Comparison of ENCODE assay signal across 17 cellular contexts in the genomic region with DNA sequence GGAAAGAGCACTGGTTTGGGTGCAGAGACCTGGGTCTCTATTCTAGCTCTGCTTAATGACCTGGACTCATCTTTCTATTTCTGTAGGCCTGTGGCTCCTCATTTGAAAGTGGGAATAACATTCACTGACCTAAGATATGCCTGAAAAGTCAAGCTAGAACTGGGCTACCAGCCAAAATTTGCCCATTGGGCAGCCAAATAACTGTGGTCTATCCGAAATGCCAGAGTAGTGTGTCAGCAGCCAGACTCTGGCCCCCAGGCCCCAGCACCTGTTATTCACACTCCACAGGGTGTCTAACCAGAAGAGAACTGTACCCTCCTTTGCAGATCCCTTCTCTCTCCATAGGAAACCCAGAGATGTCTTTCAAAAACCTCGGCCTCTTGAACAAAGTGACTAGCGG. TPM values are rescaled to one million over a fixed set of nuclear protein-coding genes. Genes with fewer than 3 reads are reported as not detected.
DNase-seq lines count a peak whose midpoint lies in the region; ATAC-seq and TF ChIP-seq lines count a peak whose summit lies in the region.
"Had no signal": no experiment of that assay in that cellular context is flagged by ENCODE, and none has a peak within 500 bp of the region (broad histone marks: within the 10 kb centered on the region; RNA-seq: fewer than 3 reads in every experiment).

No MANE protein-coding gene starts in this region.

- peaks cover 28% of the 10 kb centered on the region for H3K79me2 ChIP-seq in hepatocyte

- H3K27me3 Mint-ChIP-seq in activated T-helper 2 cell treated with anti-CD3 and anti-CD28 coated beads, Interferon-gamma antibody, Interleukin-2, Interleukin-4, amounts not matched to agents 10 μg/mL and 5 μg/mL and 100 μg/mL, durations not matched to agents 14 hours and 24 hours and 36 hours (ENCODE audit: low read depth), result no peaks in the 10 kb centered on the region

- H3K4me1 Mint-ChIP-seq in activated T-helper 2 cell treated with anti-CD3 and anti-CD28 coated beads, Interferon-gamma antibody, Interleukin-2, Interleukin-4, amounts not matched to agents 10 μg/mL and 5 μg/mL and 100 μg/mL, durations not matched to agents 14 hours and 24 hours and 36 hours (ENCODE audit: low read depth), result no peaks in the 10 kb centered on the region

- no peak overlapping the region for H2AFZ ChIP-seq in hepatocyte

- in situ Hi-C loops in ACHN (cut with HindIII; ENCODE audit: low pct_ligation_motif_present, low pct_unique_long_range_greater_than_20kb, low sequenced_read_pairs), result no loop called here

- no peak overlapping the region for H3K4me2 ChIP-seq in hepatocyte

- H3K27ac ChIP-seq in heart right ventricle (peak overlapping the region in 3 of 10 donors; percentile 20 to 59 (median 41)), hepatocyte (no peak overlapping the region)
- H3K27ac ChIP-seq: epithelial cell of prostate, vagina had no signal

- H3K4me1 ChIP-seq in heart right ventricle, result peaks cover 0 to 26% (median 0%) of the 10 kb centered on the region in 9 donors
- peaks cover 26% of the 10 kb centered on the region for H3K4me1 ChIP-seq in hepatocyte (ENCODE audit: insufficient read depth)
- H3K4me1 ChIP-seq: vagina had no signal

- no peaks in the 10 kb centered on the region for H3K9me2 ChIP-seq in hepatocyte (replicated peaks; ENCODE audit: insufficient read depth)

- peaks cover 0 to 18% (median 0%) of the 10 kb centered on the region in 11 donors for H3K9me3 ChIP-seq in heart right ventricle
- peaks cover 3% of the 10 kb centered on the region for H3K9me3 ChIP-seq in hepatocyte (ENCODE audit: low read depth)
- H3K9me3 ChIP-seq: vagina had no signal

- H3K36me3 ChIP-seq in heart right ventricle, result no peaks in the 10 kb centered on the region
- no peaks in the 10 kb centered on the region for H3K36me3 ChIP-seq in hepatocyte (replicated peaks; ENCODE audit: insufficient read depth, low read depth)
- H3K36me3 ChIP-seq: vagina had no signal

- H3K9me3 Mint-ChIP-seq in activated T-helper 2 cell treated with anti-CD3 and anti-CD28 coated beads, Interferon-gamma antibody, Interleukin-2, Interleukin-4, amounts not matched to agents 10 μg/mL and 5 μg/mL and 100 μg/mL, durations not matched to agents 14 hours and 24 hours and 36 hours, result no peaks in the 10 kb centered on the region

- no peak overlapping the region for H3K4me3 Mint-ChIP-seq in activated T-helper 2 cell treated with anti-CD3 and anti-CD28 coated beads, Interferon-gamma antibody, Interleukin-2, Interleukin-4, amounts not matched to agents 10 μg/mL and 5 μg/mL and 100 μg/mL, durations not matched to agents 14 hours and 24 hours and 36 hours (ENCODE audit: low read depth)
- H3K4me3 Mint-ChIP-seq: H9 had no signal

- H3K4me3 ChIP-seq in heart right ventricle, result no peak overlapping the region
- no peak overlapping the region for H3K4me3 ChIP-seq in hepatocyte
- H3K4me3 ChIP-seq: K562, vagina had no signal

- no peaks in the 10 kb centered on the region for H4K20me1 ChIP-seq in hepatocyte (ENCODE audit: insufficient read depth, poor library complexity, severe bottlenecking)

- DNase-seq in ACHN, result peak; percentile 94
- peak; percentile 15 for DNase-seq in HS-27A (ENCODE audit: low read depth)
- DNase-seq in T1000 (lab: John Stamatoyannopoulos, UW), result peak; percentile 85
- peak in 1 of 2 donors; percentile 38 for DNase-seq in heart right ventricle
- no peak for DNase-seq in activated T-helper 2 cell treated with anti-CD3 and anti-CD28 coated beads, Interferon-gamma antibody, Interleukin-2, Interleukin-4, amounts not matched to agents 10 μg/mL and 5 μg/mL and 100 μg/mL, durations not matched to agents 14 hours and 24 hours and 36 hours (ENCODE audit: low spot score)
- DNase-seq in hepatocyte (ENCODE audit: low spot score), result no peak
- DNase-seq in HuH-7 (ENCODE audit: low spot score), result no peak
- DNase-seq: DMS79; H9; NCI-H187; stimulated activated CD4-positive, alpha-beta T cell treated with anti-CD3 and anti-CD28 coated beads, Interleukin-2, amount 100 ng/mL, for 48 hours; stimulated activated naive CD4-positive, alpha-beta T cell had no signal

- no peaks in the 10 kb centered on the region for H3K27me3 ChIP-seq in heart right ventricle
- H3K27me3 ChIP-seq in hepatocyte, result no peaks in the 10 kb centered on the region
- H3K27me3 ChIP-seq: vagina had no signal

- ATAC-seq in heart right ventricle, result peak in 7 of 8 donors; percentile 28 to 93 (median 73)
- no peak for ATAC-seq in GM18858 (IDR thresholded peaks at IDR 0.05; ENCODE audit: unreplicated experiment)
- ATAC-seq: K562 had no signal

- WGBS in heart right ventricle, 2 donors, result 69 to 82% methylated on average over 3 of the region's 3 CpGs
- WGBS in hepatocyte (ENCODE audit: low lambda C conversion rate, missing lambda C conversion rate), result 89% methylated on average over 3 of the region's 3 CpGs

- H3K36me3 Mint-ChIP-seq in activated T-helper 2 cell treated with anti-CD3 and anti-CD28 coated beads, Interferon-gamma antibody, Interleukin-2, Interleukin-4, amounts not matched to agents 10 μg/mL and 5 μg/mL and 100 μg/mL, durations not matched to agents 14 hours and 24 hours and 36 hours (ENCODE audit: low read depth), result no peaks in the 10 kb centered on the region

- TF ChIP-seq CTCF in heart right ventricle (IDR thresholded peaks at IDR 0.05) (no peak), hepatocyte (IDR thresholded peaks at IDR 0.05; ENCODE audit: poor library complexity) (no peak)

- H3K27ac Mint-ChIP-seq in activated T-helper 2 cell treated with anti-CD3 and anti-CD28 coated beads, Interferon-gamma antibody, Interleukin-2, Interleukin-4, amounts not matched to agents 10 μg/mL and 5 μg/mL and 100 μg/mL, durations not matched to agents 14 hours and 24 hours and 36 hours, result no peak overlapping the region
- H3K27ac Mint-ChIP-seq: H9, progenitor cell of endocrine pancreas had no signal

- intact Hi-C loops in heart right ventricle (cut with DNase I), result no loop called here
- intact Hi-C loops in activated T-helper 2 cell treated with anti-CD3 and anti-CD28 coated beads, Interferon-gamma antibody, Interleukin-2, Interleukin-4, amounts not matched to agents 10 μg/mL and 5 μg/mL and 100 μg/mL, durations not matched to agents 14 hours and 24 hours and 36 hours (cut with micrococcal nuclease), result no loop called here

RNA-seq across cellular contexts. Expression of a gene that starts 12.6 kb away (rescaled TPM):
- total RNA-seq in heart right ventricle (10 to 100 TPM in 5 of 10 donors, 1 to 10 TPM in 5; 5.0 to 25.5 (median 10.3) TPM), hepatocyte (36.7 and 37.6 TPM in 2 replicates)
- polyA plus RNA-seq in heart right ventricle (1 to 10 TPM in 1 of 2 donors, under 1 TPM in 1; 0.16 to 2.7 TPM), hepatocyte (19.5 and 21.9 TPM in 2 replicates)
- total RNA-seq in activated T-helper 2 cell treated with anti-CD3 and anti-CD28 coated beads, Interferon-gamma antibody, Interleukin-2, Interleukin-4, amounts not matched to agents 10 μg/mL and 5 μg/mL and 100 μg/mL, durations not matched to agents 14 hours and 24 hours and 36 hours, result not detected in 2 replicates
- total RNA-seq: K562 had no signal
- polyA plus RNA-seq: K562 had no signal

Comparison
In these comparisons a context has a peak if more than half of its experiments do, and no peak if none do; other contexts are left out.
1. DNase-seq: peak in ACHN (single experiment), HS-27A (single experiment) and T1000 (single experiment); none in activated T-helper 2 cell treated with anti-CD3 and anti-CD28 coated beads, Interferon-gamma antibody, Interleukin-2, Interleukin-4, amounts not matched to agents 10 μg/mL and 5 μg/mL and 100 μg/mL, durations not matched to agents 14 hours and 24 hours and 36 hours (single experiment), hepatocyte (single experiment) and HuH-7 (single experiment).